In the genomic region with DNA sequence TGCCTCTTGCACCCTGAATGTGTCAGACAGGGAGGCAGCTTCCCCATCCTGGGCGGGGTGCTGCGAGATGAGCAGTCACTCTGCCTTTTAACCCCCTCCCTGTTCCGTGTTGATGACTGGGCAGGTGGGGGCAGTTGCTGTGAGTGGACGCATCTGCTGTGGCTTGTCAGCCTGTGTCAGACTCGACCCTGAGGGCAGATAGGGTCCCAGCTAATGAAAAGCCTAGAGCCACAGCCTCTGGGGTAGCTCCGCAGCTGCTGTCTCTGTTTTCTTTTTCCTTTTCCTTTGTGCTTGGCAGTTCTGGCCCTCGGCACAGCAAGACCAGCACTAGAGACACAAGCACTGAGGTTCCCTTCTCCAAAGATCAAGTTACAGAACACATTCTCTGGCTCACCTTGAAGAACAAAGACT, we compare ENCODE assay signal across 18 cellular contexts. TPM values are rescaled to one million over a fixed set of nuclear protein-coding genes. Genes with fewer than 3 reads are reported as not detected.
DNase-seq lines count a peak whose midpoint lies in the region; ATAC-seq and TF ChIP-seq lines count a peak whose summit lies in the region.
"Had no signal": no experiment of that assay in that cellular context is flagged by ENCODE, and none has a peak within 500 bp of the region (broad histone marks: within the 10 kb centered on the region; RNA-seq: fewer than 3 reads in every experiment).

No MANE protein-coding gene starts in this region.

- H3K27ac Mint-ChIP-seq in neural crest cell (ENCODE audit: unreplicated experiment): peak overlapping the region; percentile 75
- H3K27ac Mint-ChIP-seq: memory B cell had no signal

- H3K4me3 ChIP-seq in H7 (ENCODE audit: insufficient read depth, low read depth, low read length) (no peak overlapping the region), esophagus (ENCODE audit: low read depth in 1 of 2, low read length in 2 of 2) (no peak overlapping the region)
- H3K4me3 ChIP-seq: spleen had no signal

- H3K36me3 ChIP-seq in H7 (replicated peaks; ENCODE audit: control insufficient read depth, insufficient read depth, low read length) (no peaks in the 10 kb centered on the region), esophagus (ENCODE audit: control insufficient read depth in 2 of 2, insufficient read depth in 2 of 2, low read length in 1 of 2) (no peaks in the 10 kb centered on the region)
- H3K36me3 ChIP-seq: spleen had no signal

- no peaks in the 10 kb centered on the region for H3K36me3 Mint-ChIP-seq in neural crest cell (ENCODE audit: low read depth)
- H3K36me3 Mint-ChIP-seq: memory B cell had no signal

- H3K27ac ChIP-seq in esophagus (ENCODE audit: low read depth in 2 of 2, low read length in 1 of 2): peak overlapping the region; percentile 26 to 56
- H3K27ac ChIP-seq: spleen had no signal

- no peak for ATAC-seq in HG03442 (IDR thresholded peaks at IDR 0.05; ENCODE audit: unreplicated experiment)
- no peak for ATAC-seq in HG03108 (IDR thresholded peaks at IDR 0.05; ENCODE audit: unreplicated experiment)
- ATAC-seq: activated CD4-positive, CD25-positive, alpha-beta regulatory T cell treated with anti-CD3 and anti-CD28 coated beads, Interleukin-2, amount 50 U/mL, for 24 hours had no signal

- H3K27me3 ChIP-seq in H7 (ENCODE audit: control insufficient read depth, insufficient read depth, low read length): peaks cover 35% of the 10 kb centered on the region
- no peaks in the 10 kb centered on the region for H3K27me3 ChIP-seq in esophagus (ENCODE audit: control insufficient read depth in 1 of 2, insufficient read depth in 2 of 2, low read length in 2 of 2)

- peak overlapping the region; percentile 29 for H3K4me3 Mint-ChIP-seq in neural crest cell
- H3K4me3 Mint-ChIP-seq: memory B cell had no signal

- H3K4me1 ChIP-seq in esophagus (ENCODE audit: control insufficient read depth in 2 of 2, insufficient read depth in 2 of 2, low read length in 1 of 2): peaks cover 0 to 17% of the 10 kb centered on the region in 2 donors
- H3K4me1 ChIP-seq: spleen had no signal

- TF ChIP-seq CTCF in neural crest cell (conservative IDR thresholded peaks at IDR 0.05) (no peak), GM20000 (IDR thresholded peaks at IDR 0.05; ENCODE audit: extremely low read depth, missing control alignments) (no peak)

- H3K9me3 ChIP-seq in esophagus (ENCODE audit: control insufficient read depth in 2 of 2, insufficient read depth in 1 of 2, low read depth in 1 of 2, low read length in 1 of 2): no peaks in the 10 kb centered on the region
- H3K9me3 ChIP-seq: spleen had no signal

- WGBS in esophagus, 2 donors: 32 to 40% methylated on average over 7 of the region's 7 CpGs

- DNase-seq in H7 (peak; percentile 65), NCI-H69 (lab: John Stamatoyannopoulos, UW) (peak; percentile 91), neural crest cell (ENCODE audit: low read depth, low spot score) (peak; percentile 10), glomerular visceral epithelial cell (ENCODE audit: extremely low spot score) (no peak), GM20000 (ENCODE audit: low spot score) (no peak)
- DNase-seq: activated naive CD4-positive, alpha-beta T cell; Calu3; dermis blood vessel endothelial cell; NCI-H2029; RPMI8226; spleen; stimulated activated naive CD4-positive, alpha-beta T cell treated with Interleukin-2 at 50 U/mL for 16 hours; T-helper 2 cell had no signal

- H3K4me1 Mint-ChIP-seq in neural crest cell: peaks cover 35% of the 10 kb centered on the region
- H3K4me1 Mint-ChIP-seq: memory B cell had no signal

- H3K27me3 Mint-ChIP-seq in neural crest cell (ENCODE audit: low read depth): no peaks in the 10 kb centered on the region

- no peaks in the 10 kb centered on the region for H3K9me3 Mint-ChIP-seq in neural crest cell
- H3K9me3 Mint-ChIP-seq: memory B cell had no signal

RNA-seq across cellular contexts. Expression of gene GLCE, which starts 43.0 kb away (rescaled TPM):
- total RNA-seq in H7 (2014; rRNA removed; shearing (Covaris generic)): 7.0 and 7.9 TPM in 2 replicates
- 10 to 100 TPM in 1 of 2 donors, 1 to 10 TPM in 1; 9.9 to 13.0 TPM for polyA plus RNA-seq in esophagus
- 16.1 and 17.8 TPM in 2 replicates for total RNA-seq in neural crest cell

Comparison
In these comparisons a context has a peak if more than half of its experiments do, and no peak if none do; other contexts are left out.
1. DNase-seq: peak in H7 (single experiment), NCI-H69 (single experiment) and neural crest cell (single experiment); none in glomerular visceral epithelial cell (single experiment) and GM20000 (single experiment).